In the genomic region with DNA sequence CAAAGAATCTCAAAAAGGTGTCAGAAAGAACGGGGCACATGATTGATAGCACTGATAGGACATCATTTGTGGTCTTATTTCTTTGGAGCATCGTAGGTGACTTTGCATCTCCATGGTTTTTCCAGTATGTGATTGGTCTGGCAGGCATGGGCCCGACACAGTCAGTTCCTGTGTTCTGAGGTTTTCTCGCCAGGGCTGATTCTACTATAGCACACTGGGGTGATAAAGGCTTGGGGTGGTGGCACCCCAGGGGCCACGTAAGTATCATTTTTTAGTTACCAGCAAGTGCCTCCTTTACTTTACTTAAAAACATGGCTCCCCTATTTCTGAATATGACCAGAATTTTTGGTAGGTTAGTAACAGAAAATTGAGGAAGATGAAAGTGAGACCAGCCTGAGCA, we compare ENCODE assay signal across 22 cellular contexts.
DNase-seq lines count a peak whose midpoint lies in the region; ATAC-seq and TF ChIP-seq lines count a peak whose summit lies in the region.
"Had no signal": no experiment of that assay in that cellular context is flagged by ENCODE, and none has a peak within 500 bp of the region (broad histone marks: within the 10 kb centered on the region; RNA-seq: fewer than 3 reads in every experiment).

No MANE protein-coding gene starts in this region.

- peak overlapping the region; percentile 73 to 89 (median 84) for H3K4me3 Mint-ChIP-seq in immature natural killer cell
- peak overlapping the region; percentile 79 for H3K4me3 Mint-ChIP-seq in natural killer cell treated with Interleukin-12 subunit alpha and Interleukin-12 subunit beta and Interleukin-15 and Interleukin-18, amount 100 ng/mL, for 72 hours
- H3K4me3 Mint-ChIP-seq: CD14-positive monocyte; CD4-positive, alpha-beta T cell; CD8-positive, alpha-beta memory T cell; GM23338; H9 had no signal

- H3K36me3 ChIP-seq in OCI-LY3 (replicated peaks; ENCODE audit: low read depth, low read length) (no peaks in the 10 kb centered on the region), colonic mucosa (no peaks in the 10 kb centered on the region), MG63 (no peaks in the 10 kb centered on the region)
- H3K36me3 ChIP-seq: BE2C; BLaER1 treated with 17β-estradiol and CSF1 and Interleukin-3, amounts not matched to agents 10 nM and 100 nM had no signal

- peak; percentile 27 for DNase-seq in MV-4-11 (lab: John Stamatoyannopoulos, UW)
- peak; percentile 12 to 50 (median 38) for DNase-seq in immature natural killer cell
- peak; percentile 66 for DNase-seq in natural killer cell treated with Interleukin-12 subunit alpha and Interleukin-12 subunit beta and Interleukin-15 and Interleukin-18, amount 100 ng/mL, for 72 hours (ENCODE audit: low spot score)
- DNase-seq in colonic mucosa = no peak
- no peak for DNase-seq in NCI-H526 treated with DMSO at 0.1 percent for 48 hours (lab: John Stamatoyannopoulos, UW)
- DNase-seq in MG63 = no peak
- DNase-seq: 8988T; ACHN; AML-193; BE2C; Calu3; CD4-positive, alpha-beta T cell; CD8-positive, alpha-beta memory T cell; DMS53; DND-41; H9 had no signal

- TF ChIP-seq CTCF in OCI-LY3 (IDR thresholded peaks at IDR 0.05; ENCODE audit: low read depth, low read length) = no peak
- no peak for TF ChIP-seq CTCF in colonic mucosa (IDR thresholded peaks at IDR 0.05)

- peaks cover 51 to 54% of the 10 kb centered on the region in 2 donors for H3K4me1 Mint-ChIP-seq in immature natural killer cell
- peaks cover 27 to 44% of the 10 kb centered on the region in 2 donors for H3K4me1 Mint-ChIP-seq in natural killer cell treated with Interleukin-12 subunit alpha and Interleukin-12 subunit beta and Interleukin-15 and Interleukin-18, amount 100 ng/mL, for 72 hours (ENCODE audit: low read depth in 2 of 2)
- H3K4me1 Mint-ChIP-seq: CD14-positive monocyte; CD8-positive, alpha-beta memory T cell; GM23338; H9 had no signal

- no peaks in the 10 kb centered on the region for H4K20me1 ChIP-seq in OCI-LY3 (ENCODE audit: insufficient read depth, low read length)
- H4K20me1 ChIP-seq: BLaER1 treated with 17β-estradiol and CSF1 and Interleukin-3, amounts not matched to agents 10 nM and 100 nM had no signal

- ATAC-seq in natural killer cell treated with Interleukin-12 subunit alpha and Interleukin-12 subunit beta and Interleukin-15 and Interleukin-18, amount 100 ng/mL, for 72 hours = peak; percentile 74 to 83
- ATAC-seq: A549, GM23338, HCT116 had no signal

- H3K4me3 ChIP-seq in OCI-LY3 (ENCODE audit: low read length) (no peak overlapping the region), colonic mucosa (no peak overlapping the region), MG63 (no peak overlapping the region)
- H3K4me3 ChIP-seq: A549; BLaER1 treated with 17β-estradiol and CSF1 and Interleukin-3, amounts not matched to agents 10 nM and 100 nM; GM23338 had no signal

- 0 out of 2 replicates have a peak, but pooled peaks cover 7% of the 10 kb centered on the region for H3K27me3 ChIP-seq in OCI-LY3 (ENCODE audit: low read depth, low read length)
- H3K27me3 ChIP-seq in colonic mucosa = no peaks in the 10 kb centered on the region
- no peaks in the 10 kb centered on the region for H3K27me3 ChIP-seq in MG63
- H3K27me3 ChIP-seq: BLaER1 treated with 17β-estradiol and CSF1 and Interleukin-3, amounts not matched to agents 10 nM and 100 nM had no signal

- no peak overlapping the region for H2AFZ ChIP-seq in OCI-LY3 (ENCODE audit: low read depth, low read length)
- H2AFZ ChIP-seq: GM23338 had no signal

- H3K79me2 ChIP-seq in OCI-LY3 (ENCODE audit: low read length) = no peaks in the 10 kb centered on the region

- H3K9ac ChIP-seq in OCI-LY3 (ENCODE audit: low read length) (no peak overlapping the region), colonic mucosa (ENCODE audit: low read depth in 2 of 2, low read length in 2 of 2) (no peak overlapping the region)
- H3K9ac ChIP-seq: BLaER1 treated with 17β-estradiol and CSF1 and Interleukin-3, amounts not matched to agents 10 nM and 100 nM had no signal

- H3K27ac Mint-ChIP-seq in immature natural killer cell = peak overlapping the region; percentile 82 to 93 (median 90)
- peak overlapping the region; percentile 91 to 95 for H3K27ac Mint-ChIP-seq in natural killer cell treated with Interleukin-12 subunit alpha and Interleukin-12 subunit beta and Interleukin-15 and Interleukin-18, amount 100 ng/mL, for 72 hours
- H3K27ac Mint-ChIP-seq: CD14-positive monocyte; CD4-positive, alpha-beta T cell; CD8-positive, alpha-beta memory T cell; GM23338; H9 had no signal

- H3K4me1 ChIP-seq in OCI-LY3 (ENCODE audit: low read length) (peaks cover 8% of the 10 kb centered on the region), colonic mucosa (no peaks in the 10 kb centered on the region)
- H3K4me1 ChIP-seq: A549; BE2C; BLaER1 treated with 17β-estradiol and CSF1 and Interleukin-3, amounts not matched to agents 10 nM and 100 nM had no signal

- 0 out of 2 replicates have a peak overlapping the region, but pooled peaks have one; percentile 8 for H3K4me2 ChIP-seq in OCI-LY3 (ENCODE audit: low read length)
- H3K4me2 ChIP-seq: A549; BLaER1 treated with 17β-estradiol and CSF1 and Interleukin-3, amounts not matched to agents 10 nM and 100 nM; GM23338 had no signal

- H3K36me3 Mint-ChIP-seq in immature natural killer cell = peaks cover 9 to 23% (median 19%) of the 10 kb centered on the region in 3 donors
- peaks cover 11% of the 10 kb centered on the region for H3K36me3 Mint-ChIP-seq in natural killer cell treated with Interleukin-12 subunit alpha and Interleukin-12 subunit beta and Interleukin-15 and Interleukin-18, amount 100 ng/mL, for 72 hours

- intact Hi-C loops in colonic mucosa (cut with DNase I) = no loop called here

- H3K9me3 ChIP-seq in OCI-LY3 (ENCODE audit: insufficient read depth, low read length) (no peaks in the 10 kb centered on the region), colonic mucosa (no peaks in the 10 kb centered on the region), MG63 (no peaks in the 10 kb centered on the region)
- H3K9me3 ChIP-seq: A549; BE2C; BLaER1 treated with 17β-estradiol and CSF1 and Interleukin-3, amounts not matched to agents 10 nM and 100 nM had no signal

- H3K27me3 Mint-ChIP-seq in immature natural killer cell (ENCODE audit: low read depth in 3 of 3) = peaks cover 0 to 3% (median 0%) of the 10 kb centered on the region in 3 donors
- no peaks in the 10 kb centered on the region for H3K27me3 Mint-ChIP-seq in natural killer cell treated with Interleukin-12 subunit alpha and Interleukin-12 subunit beta and Interleukin-15 and Interleukin-18, amount 100 ng/mL, for 72 hours
- H3K27me3 Mint-ChIP-seq: CD4-positive, alpha-beta T cell; CD8-positive, alpha-beta memory T cell had no signal

- peaks cover 0 to 7% (median 0%) of the 10 kb centered on the region in 6 donors for H3K9me3 Mint-ChIP-seq in immature natural killer cell
- H3K9me3 Mint-ChIP-seq in natural killer cell treated with Interleukin-12 subunit alpha and Interleukin-12 subunit beta and Interleukin-15 and Interleukin-18, amount 100 ng/mL, for 72 hours = no peaks in the 10 kb centered on the region
- H3K9me3 Mint-ChIP-seq: CD4-positive, alpha-beta T cell; GM23338; H9 had no signal

- no peak overlapping the region for H3K27ac ChIP-seq in OCI-LY3 (ENCODE audit: low read length)
- no peak overlapping the region for H3K27ac ChIP-seq in colonic mucosa
- H3K27ac ChIP-seq: A549; BLaER1 treated with 17β-estradiol and CSF1 and Interleukin-3, amounts not matched to agents 10 nM and 100 nM had no signal

Comparison
In these comparisons a context has a peak if more than half of its experiments do, and no peak if none do; other contexts are left out.
1. DNase-seq: peak in MV-4-11 (single experiment), immature natural killer cell (3 of 3) and natural killer cell treated with Interleukin-12 subunit alpha and Interleukin-12 subunit beta and Interleukin-15 and Interleukin-18, amount 100 ng/mL, for 72 hours (single experiment); none in colonic mucosa (single experiment), NCI-H526 treated with DMSO at 0.1 percent for 48 hours (single experiment) and MG63 (single experiment).